8 cellular contexts compared by ENCODE assay signal in genomic region chr17:3557768-3558583, GRCh38.
A peak's percentile ranks its signal among the peaks of the same experiment; 100 is the strongest.
DNase-seq lines count a peak whose midpoint lies in the region; ATAC-seq, FAIRE-seq and TF ChIP-seq lines count a peak whose summit lies in the region.

Gene TRPV3 (minus strand): TSS chr17:3557812. CDS start chr17:3554850, 2,962 bp downstream.

- no peak for FAIRE-seq in HTR-8/SVneo (lab: Jason Lieb, UNC)

- in situ Hi-C loops in GM13977 (cut with MboI; ENCODE audit: low pct_unique_long_range_greater_than_20kb, low sequenced_read_pairs, unreplicated experiment), result no loop called here

- no peak for TF ChIP-seq CTCF in GM13977 (IDR thresholded peaks at IDR 0.05; ENCODE audit: extremely low read depth, insufficient read depth, missing control alignments)

- H3K27ac ChIP-seq in epithelial cell of prostate, result peak within 1 kb of the TSS; percentile 96

- ATAC-seq in HG03159 (IDR thresholded peaks at IDR 0.05; ENCODE audit: unreplicated experiment), result peak; percentile 36
- no peak for ATAC-seq in HG03469 (IDR thresholded peaks at IDR 0.05; ENCODE audit: unreplicated experiment)

- DNase-seq in GM13977 (ENCODE audit: low spot score) (peak; percentile 82), epithelial cell of prostate (ENCODE audit: low read depth, low spot score) (peak; percentile 82), NCI-H446 (lab: John Stamatoyannopoulos, UW) (no peak), HTR-8/SVneo (ENCODE audit: insufficient read length, low spot score) (no peak)
- peak; percentile 75 for DNase-seq in activated CD4-positive, alpha-beta T cell treated with anti-CD3 and anti-CD28 coated beads for 48 hours
- peak; percentile 39 to 44 for DNase-seq in stimulated activated CD4-positive, alpha-beta T cell treated with anti-CD3 and anti-CD28 coated beads, Interleukin-1b, Interleukin-23, amount 100 ng/mL, for 1 hour (ENCODE audit: low read depth in 2 of 2)

Comparison
In these comparisons a context has a peak if more than half of its experiments do, and no peak if none do; other contexts are left out.
1. DNase-seq: peak in GM13977 (single experiment), activated CD4-positive, alpha-beta T cell treated with anti-CD3 and anti-CD28 coated beads for 48 hours (single experiment), epithelial cell of prostate (single experiment) and stimulated activated CD4-positive, alpha-beta T cell treated with anti-CD3 and anti-CD28 coated beads, Interleukin-1b, Interleukin-23, amount 100 ng/mL, for 1 hour (2 of 2); none in NCI-H446 (0 of 2) and HTR-8/SVneo (single experiment).